Comparison of ENCODE assay signal across 29 cellular contexts in the genomic region with DNA sequence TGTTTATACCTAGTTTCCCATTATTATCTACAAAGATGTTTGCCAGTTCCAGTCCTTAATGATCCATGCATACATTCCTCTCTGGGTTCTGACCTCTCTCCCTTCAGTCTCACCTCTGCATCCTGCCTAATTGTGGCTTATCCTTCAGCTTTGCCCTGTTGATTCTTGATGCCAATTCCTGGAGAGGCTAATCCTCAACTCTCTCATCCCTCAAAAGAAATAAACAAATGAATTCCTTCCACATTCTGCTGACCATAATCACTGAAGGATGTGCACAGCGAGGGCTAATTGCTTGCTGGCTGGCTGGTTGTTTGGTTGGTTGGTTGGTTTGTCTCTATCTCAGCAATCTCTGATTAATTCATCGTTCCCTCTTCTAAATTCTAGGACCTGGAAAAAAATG.
DNase-seq lines count a peak whose midpoint lies in the region; TF ChIP-seq lines count a peak whose summit lies in the region.
"Had no signal": no experiment of that assay in that cellular context is flagged by ENCODE, and none has a peak within 500 bp of the region (broad histone marks: within the 10 kb centered on the region; RNA-seq: fewer than 3 reads in every experiment).

No MANE protein-coding gene starts in this region.

- WGBS in esophagus muscularis mucosa: 59% methylated on average over 2 of the region's 2 CpGs

- DNase-seq in Caki2 (ENCODE audit: low read depth): peak; percentile 52
- DNase-seq in HL-60 (ENCODE audit: low read depth in 1 of 2, low spot score in 1 of 2): no peak
- DNase-seq in esophagus muscularis mucosa (ENCODE audit: extremely low spot score): peak; percentile 21
- DNase-seq in GM10248 (ENCODE audit: extremely low spot score): no peak
- DNase-seq in GDM1 (lab: John Stamatoyannopoulos, UW): no peak
- no peak for DNase-seq in NCI-H446 treated with DMSO at 0.1 percent for 48 hours (lab: John Stamatoyannopoulos, UW)
- no peak for DNase-seq in iPS-NIHi11 (ENCODE audit: low spot score)
- DNase-seq: activated CD4-positive, alpha-beta T cell treated with anti-CD3 and anti-CD28 coated beads for 48 hours; activated T-cell treated with anti-CD3 and anti-CD28 coated beads, Interleukin-2, amount 50 U/mL, for 4 hours; adrenal gland; CD8-positive, alpha-beta memory T cell; effector CD4-positive, alpha-beta T cell; foreskin melanocyte; hypothalamus; left ventricle myocardium inferior; midbrain; naive thymus-derived CD8-positive, alpha-beta T cell; NCI-H1092 treated with DMSO at 0.1 percent for 48 hours; NCI-H187; NCI-H2171 treated with DMSO at 0.1 percent for 48 hours; NCI-H69; SHP77 treated with DMSO at 0.1 percent for 48 hours; stimulated activated naive CD4-positive, alpha-beta T cell; T1000; testis; uterus; WERI-Rb-1 had no signal

- in situ Hi-C loops in Caki2 (cut with HindIII; ENCODE audit: low pct_unique_long_range_greater_than_20kb, low sequenced_read_pairs): no loop called here

- H3K9me3 ChIP-seq in esophagus muscularis mucosa (no peaks in the 10 kb centered on the region), neutrophil (no peaks in the 10 kb centered on the region)
- H3K9me3 ChIP-seq: adrenal gland, left ventricle myocardium inferior, testis, uterus had no signal

- intact Hi-C loops in esophagus muscularis mucosa (cut with DNase I): no loop called here

- peaks cover 0 to 10% (median 1%) of the 10 kb centered on the region in 4 donors for H3K4me1 ChIP-seq in esophagus muscularis mucosa
- peaks cover 39 to 41% of the 10 kb centered on the region in 2 experiments for H3K4me1 ChIP-seq in neutrophil (ENCODE audit: control insufficient read depth in 1 of 2, insufficient read depth in 1 of 2, low read depth in 1 of 2, low read length in 1 of 2)
- H3K4me1 ChIP-seq: adrenal gland, testis, uterus had no signal

- CTCF ChIA-PET in GM10248 (lab: Yijun Ruan, JAX): no interaction called here

- no peaks in the 10 kb centered on the region for H3K36me3 ChIP-seq in esophagus muscularis mucosa
- H3K36me3 ChIP-seq in neutrophil: no peaks in the 10 kb centered on the region
- H3K36me3 ChIP-seq: adrenal gland, left ventricle myocardium inferior, uterus, WERI-Rb-1 had no signal

- no peak overlapping the region for H3K4me3 ChIP-seq in HL-60 (replicated peaks; ENCODE audit: insufficient read depth, low read length)
- H3K4me3 ChIP-seq in esophagus muscularis mucosa: no peak overlapping the region
- no peak overlapping the region for H3K4me3 ChIP-seq in neutrophil (ENCODE audit: low read depth in 1 of 2, low read length in 1 of 2)
- H3K4me3 ChIP-seq: adrenal gland, left ventricle myocardium inferior, testis, uterus had no signal

- TF ChIP-seq EP300 in esophagus muscularis mucosa (IDR thresholded peaks at IDR 0.05): no peak

- POLR2A ChIA-PET in GM10248 (lab: Yijun Ruan, JAX): no interaction called here

- TF ChIP-seq CTCF in HL-60 (IDR thresholded peaks at IDR 0.05; ENCODE audit: insufficient read depth, low read length) (no peak), esophagus muscularis mucosa (IDR thresholded peaks at IDR 0.05) (no peak), neutrophil (IDR thresholded peaks at IDR 0.05) (no peak), GM10248 (IDR thresholded peaks at IDR 0.05; ENCODE audit: control extremely low read depth, extremely low read depth, low read depth, missing control alignments) (no peak)

- no peak for TF ChIP-seq POLR2A in esophagus muscularis mucosa (IDR thresholded peaks at IDR 0.05; ENCODE audit: low read depth)

- H3K27me3 ChIP-seq in HL-60 (ENCODE audit: insufficient read depth, poor library complexity, severe bottlenecking) (no peaks in the 10 kb centered on the region), esophagus muscularis mucosa (peaks cover 0 to 4% (median 0%) of the 10 kb centered on the region in 4 donors), neutrophil (no peaks in the 10 kb centered on the region)
- H3K27me3 ChIP-seq: adrenal gland, testis, uterus had no signal

- H3K27ac ChIP-seq in HL-60 (replicated peaks) (0 out of 2 replicates have a peak overlapping the region, but pooled peaks have one; percentile 7), esophagus muscularis mucosa (replicated peaks in 1 of 4) (no peak overlapping the region), neutrophil (peak overlapping the region; percentile 40)
- H3K27ac ChIP-seq: adrenal gland, epithelial cell of prostate, left ventricle myocardium inferior, testis, uterus, WERI-Rb-1 had no signal

Comparison
In these comparisons a context has a peak if more than half of its experiments do, and no peak if none do; other contexts are left out.
1. DNase-seq: peak in Caki2 (single experiment) and esophagus muscularis mucosa (single experiment); none in HL-60 (0 of 2), GM10248 (single experiment), GDM1 (single experiment), NCI-H446 treated with DMSO at 0.1 percent for 48 hours (single experiment) and iPS-NIHi11 (single experiment).
2. H3K27ac ChIP-seq: peak in HL-60 (single experiment) and neutrophil (single experiment); none in esophagus muscularis mucosa (0 of 4).